Comparison of ENCODE assay signal across 27 cellular contexts in genomic region chr6:44495036-44495901, GRCh38.
DNase-seq lines count a peak whose midpoint lies in the region; ATAC-seq, FAIRE-seq and TF ChIP-seq lines count a peak whose summit lies in the region.
"Had no signal": no experiment of that assay in that cellular context is flagged by ENCODE, and none has a peak within 500 bp of the region (broad histone marks: within the 10 kb centered on the region; RNA-seq: fewer than 3 reads in every experiment).

No MANE protein-coding gene starts in this region.

- H3K9me3 Mint-ChIP-seq in MCF 10A (ENCODE audit: unreplicated experiment) (no peaks in the 10 kb centered on the region), astrocyte (ENCODE audit: unreplicated experiment) (peaks cover 8% of the 10 kb centered on the region)
- H3K9me3 Mint-ChIP-seq: activated naive CD8-positive, alpha-beta T cell treated with anti-CD3 and anti-CD28 coated beads, Interleukin-2, amount 50 U/mL, for 24 hours; activated T-helper 2 cell treated with anti-CD3 and anti-CD28 coated beads, Interferon-gamma antibody, Interleukin-2, Interleukin-4, amounts not matched to agents 10 μg/mL and 5 μg/mL and 100 μg/mL, durations not matched to agents 14 hours and 24 hours and 36 hours had no signal

- CTCF ChIA-PET in MCF 10A (lab: Yijun Ruan, JAX), result interaction anchor here (0.6 to 3.1 kb wide), 7 partner anchors 18 to 1722 kb away, joined by 3 to 16 read pairs (median 3); no protein-coding TSS in a partner anchor

- DNase-seq in MCF 10A (ENCODE audit: unreplicated experiment) (no peak), breast epithelium (ENCODE audit: low spot score in 2 of 2) (no peak), astrocyte (ENCODE audit: low read depth) (no peak), islet precursor cell (peak; percentile 11), vagina (ENCODE audit: extremely low spot score in 2 of 2) (peak; percentile 58 to 67), HTR-8/SVneo (ENCODE audit: insufficient read length, low spot score) (no peak)
- DNase-seq in activated naive CD4-positive, alpha-beta T cell (lab: John Stamatoyannopoulos, UW), result no peak
- DNase-seq: ACHN; activated CD4-positive, alpha-beta T cell treated with anti-CD3 and anti-CD28 coated beads, Interleukin-2, amount 50 U/mL, for 1 hour; activated naive CD8-positive, alpha-beta T cell treated with anti-CD3 and anti-CD28 coated beads, Interleukin-2, amount 50 U/mL, for 24 hours; cortex of kidney; DND-41; NCI-H187; NCI-H226; NCI-H774; psoas muscle; SHP77; SW 1271; upper lobe of right lung had no signal

- H3K4me1 Mint-ChIP-seq in MCF 10A (ENCODE audit: insufficient read depth, unreplicated experiment) (peaks cover 30% of the 10 kb centered on the region), astrocyte (ENCODE audit: low read depth, unreplicated experiment) (peaks cover 9% of the 10 kb centered on the region)
- H3K4me1 Mint-ChIP-seq: activated naive CD8-positive, alpha-beta T cell treated with anti-CD3 and anti-CD28 coated beads, Interleukin-2, amount 50 U/mL, for 24 hours had no signal

- H3K4me3 ChIP-seq in breast epithelium (no peak overlapping the region), astrocyte (ENCODE audit: insufficient read depth, low read depth, low read length) (no peak overlapping the region), vagina (no peak overlapping the region)
- H3K4me3 ChIP-seq: BLaER1, GM12878, lung, psoas muscle, skin epidermis, upper lobe of right lung had no signal

- no peak for TF ChIP-seq POLR2A in breast epithelium (IDR thresholded peaks at IDR 0.05)
- TF ChIP-seq POLR2A in vagina (IDR thresholded peaks at IDR 0.05), result no peak

- H3K27ac Mint-ChIP-seq in MCF 10A (ENCODE audit: low read depth, unreplicated experiment) (peak overlapping the region; percentile 87), astrocyte (ENCODE audit: unreplicated experiment) (no peak overlapping the region)
- H3K27ac Mint-ChIP-seq: activated naive CD8-positive, alpha-beta T cell treated with anti-CD3 and anti-CD28 coated beads, Interleukin-2, amount 50 U/mL, for 24 hours; activated T-helper 2 cell treated with anti-CD3 and anti-CD28 coated beads, Interferon-gamma antibody, Interleukin-2, Interleukin-4, amounts not matched to agents 10 μg/mL and 5 μg/mL and 100 μg/mL, durations not matched to agents 14 hours and 24 hours and 36 hours had no signal

- no peaks in the 10 kb centered on the region for H3K27me3 ChIP-seq in breast epithelium
- H3K27me3 ChIP-seq in astrocyte (ENCODE audit: insufficient read depth, low read length), result no peaks in the 10 kb centered on the region
- H3K27me3 ChIP-seq in vagina, result no peaks in the 10 kb centered on the region
- H3K27me3 ChIP-seq: BLaER1, upper lobe of right lung had no signal

- H3K27ac ChIP-seq in breast epithelium (no peak overlapping the region), astrocyte (ENCODE audit: low read depth, low read length) (peak overlapping the region; percentile 88), vagina (no peak overlapping the region)
- H3K27ac ChIP-seq: BLaER1, KMS-11, psoas muscle, skin epidermis, upper lobe of right lung had no signal

- H3K36me3 Mint-ChIP-seq in MCF 10A (ENCODE audit: insufficient read depth, unreplicated experiment) (no peaks in the 10 kb centered on the region), astrocyte (ENCODE audit: low read depth, unreplicated experiment) (peaks cover 4% of the 10 kb centered on the region)
- H3K36me3 Mint-ChIP-seq: WTC11 had no signal

- H3K4me1 ChIP-seq in breast epithelium (peaks cover 0 to 3% of the 10 kb centered on the region in 2 donors), astrocyte (ENCODE audit: insufficient read depth, low read length) (peaks cover 31% of the 10 kb centered on the region), vagina (peaks cover 8% of the 10 kb centered on the region)
- H3K4me1 ChIP-seq: BLaER1, psoas muscle, upper lobe of right lung had no signal

- POLR2A ChIA-PET in MCF 10A (lab: Yijun Ruan, JAX), result interaction anchor here (0.7 to 0.8 kb wide), 2 partner anchors 11 to 856 kb away, joined by 3 read pairs; no protein-coding TSS in a partner anchor

- no peak for ATAC-seq in GM21528 (IDR thresholded peaks at IDR 0.05; ENCODE audit: low FRiP score, unreplicated experiment)
- ATAC-seq: activated naive CD8-positive, alpha-beta T cell treated with anti-CD3 and anti-CD28 coated beads, Interleukin-2, amount 50 U/mL, for 24 hours; GM12878; upper lobe of right lung had no signal

- H3K27me3 Mint-ChIP-seq in MCF 10A (ENCODE audit: insufficient read depth, unreplicated experiment) (no peaks in the 10 kb centered on the region), astrocyte (ENCODE audit: low read depth, unreplicated experiment) (peaks cover 11% of the 10 kb centered on the region)
- H3K27me3 Mint-ChIP-seq: activated naive CD8-positive, alpha-beta T cell treated with anti-CD3 and anti-CD28 coated beads, Interleukin-2, amount 50 U/mL, for 24 hours had no signal

- no peaks in the 10 kb centered on the region for H3K36me3 ChIP-seq in breast epithelium
- H3K36me3 ChIP-seq in astrocyte (ENCODE audit: insufficient read depth, low read length), result no peaks in the 10 kb centered on the region
- H3K36me3 ChIP-seq in vagina, result no peaks in the 10 kb centered on the region
- H3K36me3 ChIP-seq: BLaER1, upper lobe of right lung had no signal

- BruUV-seq in MCF 10A (replicated peaks; lab: Mats Ljungman, UMichigan), result no TSS peak

- no peak overlapping the region for H3K9ac ChIP-seq in astrocyte (ENCODE audit: low read length)
- H3K9ac ChIP-seq: BLaER1, KMS-11 had no signal

- no peak for TF ChIP-seq CTCF in MCF 10A (IDR thresholded peaks at IDR 0.05; ENCODE audit: unreplicated experiment)
- no peak for TF ChIP-seq CTCF in breast epithelium (IDR thresholded peaks at IDR 0.05)
- no peak for TF ChIP-seq CTCF in astrocyte (IDR thresholded peaks at IDR 0.05; ENCODE audit: insufficient read depth, low read depth, low read length)
- TF ChIP-seq CTCF in vagina (IDR thresholded peaks at IDR 0.05), result no peak

- H4K20me1 ChIP-seq in astrocyte (ENCODE audit: insufficient read depth, low read length), result no peaks in the 10 kb centered on the region
- H4K20me1 ChIP-seq: BLaER1 had no signal

- FAIRE-seq in astrocyte (lab: Jason Lieb, UNC) (no peak), HTR-8/SVneo (lab: Jason Lieb, UNC) (no peak)
- FAIRE-seq: GM12878 had no signal

- no peak overlapping the region for H2AFZ ChIP-seq in astrocyte (ENCODE audit: low read depth, low read length)

- intact Hi-C loops in MCF 10A (cut with micrococcal nuclease), result no loop called here
- intact Hi-C loops in breast epithelium (cut with DNase I; ENCODE audit: low total_unique reads), result no loop called here
- intact Hi-C loops in vagina (cut with DNase I), result loop anchor here (10.0 kb wide), 1 partner anchor 160 kb away; no protein-coding TSS in a partner anchor

- H3K4me2 ChIP-seq in astrocyte (ENCODE audit: low read length), result no peak overlapping the region
- H3K4me2 ChIP-seq: BLaER1, KMS-11 had no signal

- H3K79me2 ChIP-seq in astrocyte (ENCODE audit: insufficient read depth, low read length), result no peaks in the 10 kb centered on the region

- no peaks in the 10 kb centered on the region for H3K9me3 ChIP-seq in breast epithelium
- H3K9me3 ChIP-seq in astrocyte (ENCODE audit: insufficient read depth, low read depth, low read length), result no peaks in the 10 kb centered on the region
- no peaks in the 10 kb centered on the region for H3K9me3 ChIP-seq in vagina
- H3K9me3 ChIP-seq: BLaER1, psoas muscle, upper lobe of right lung had no signal

- H3K4me3 Mint-ChIP-seq in MCF 10A (ENCODE audit: unreplicated experiment) (no peak overlapping the region), astrocyte (ENCODE audit: unreplicated experiment) (no peak overlapping the region)
- H3K4me3 Mint-ChIP-seq: activated naive CD8-positive, alpha-beta T cell treated with anti-CD3 and anti-CD28 coated beads, Interleukin-2, amount 50 U/mL, for 24 hours; WTC11 had no signal

Comparison
In these comparisons a context has a peak if more than half of its experiments do, and no peak if none do; other contexts are left out.
1. DNase-seq: peak in islet precursor cell (single experiment) and vagina (2 of 2); none in MCF 10A (single experiment), breast epithelium (0 of 2), astrocyte (single experiment), HTR-8/SVneo (single experiment) and activated naive CD4-positive, alpha-beta T cell (0 of 4).